13 cellular contexts compared by ENCODE assay signal in genomic region chr19:5693195-5694166, GRCh38. TPM values are rescaled to one million over a fixed set of nuclear protein-coding genes. Genes with fewer than 3 reads are reported as not detected.
A peak's percentile ranks its signal among the peaks of the same experiment; 100 is the strongest.
DNase-seq lines count a peak whose midpoint lies in the region; ATAC-seq, FAIRE-seq and TF ChIP-seq lines count a peak whose summit lies in the region.
"Had no signal": no experiment of that assay in that cellular context is flagged by ENCODE, and none has a peak within 500 bp of the region (broad histone marks: within the 10 kb centered on the region; RNA-seq: fewer than 3 reads in every experiment).

No MANE protein-coding gene starts in this region.

- WGBS in hepatocyte (ENCODE audit: low lambda C conversion rate, missing lambda C conversion rate): 92% methylated on average over 37 of the region's 39 CpGs

- peaks cover 8% of the 10 kb centered on the region for H3K4me1 ChIP-seq in hepatocyte (ENCODE audit: insufficient read depth)

- peak overlapping the region; percentile 92 for H3K27ac ChIP-seq in 22Rv1
- no peak overlapping the region for H3K27ac ChIP-seq in hepatocyte

- no peaks in the 10 kb centered on the region for H3K9me3 ChIP-seq in T-helper 17 cell (ENCODE audit: control insufficient read depth, low read length, poor library complexity, severe bottlenecking)
- no peaks in the 10 kb centered on the region for H3K9me3 ChIP-seq in hepatocyte (ENCODE audit: low read depth)

- no peaks in the 10 kb centered on the region for H3K27me3 Mint-ChIP-seq in T-helper 17 cell

- ATAC-seq in T-helper 17 cell: no peak

- H3K27ac Mint-ChIP-seq in T-helper 17 cell: peak overlapping the region; percentile 97

- H3K79me2 ChIP-seq in hepatocyte: peaks cover 57% of the 10 kb centered on the region

- H3K4me1 Mint-ChIP-seq in T-helper 17 cell: peaks cover 29% of the 10 kb centered on the region

- no peaks in the 10 kb centered on the region for H3K36me3 Mint-ChIP-seq in T-helper 17 cell (ENCODE audit: low read depth)

- no peak overlapping the region for H3K4me3 ChIP-seq in GM12865 (ENCODE audit: low read depth, low read length)
- H3K4me3 ChIP-seq in hepatocyte: no peak overlapping the region
- H3K4me3 ChIP-seq: dorsolateral prefrontal cortex had no signal

- no peaks in the 10 kb centered on the region for H3K9me2 ChIP-seq in hepatocyte (replicated peaks; ENCODE audit: insufficient read depth)

- H3K36me3 ChIP-seq in hepatocyte (replicated peaks; ENCODE audit: insufficient read depth, low read depth): no peaks in the 10 kb centered on the region

- peak overlapping the region; percentile 52 for H3K4me3 Mint-ChIP-seq in T-helper 17 cell

- H3K27me3 ChIP-seq in hepatocyte: no peaks in the 10 kb centered on the region
- H3K27me3 ChIP-seq: dorsolateral prefrontal cortex had no signal

- DNase-seq in GM12865 (ENCODE audit: low read depth): peak; percentile 40
- DNase-seq in T-helper 17 cell: no peak
- peak; percentile 10 for DNase-seq in hepatocyte (ENCODE audit: low spot score)
- DNase-seq in H54 (ENCODE audit: insufficient read length, low spot score): no peak
- no peak for DNase-seq in NCI-H187 treated with DMSO at 0.1 percent for 48 hours (lab: John Stamatoyannopoulos, UW)
- no peak for DNase-seq in NCI-H1048 (lab: John Stamatoyannopoulos, UW)
- DNase-seq in GDM1 (lab: John Stamatoyannopoulos, UW): no peak
- DNase-seq: dorsolateral prefrontal cortex, nucleus accumbens, RPMI8226 had no signal

- no peak overlapping the region for H2AFZ ChIP-seq in hepatocyte

- TF ChIP-seq CTCF in 22Rv1 (IDR thresholded peaks at IDR 0.05) (no peak), GM12865 (IDR thresholded peaks at IDR 0.05; ENCODE audit: insufficient read depth, low read depth, low read length, missing control alignments) (no peak), hepatocyte (IDR thresholded peaks at IDR 0.05; ENCODE audit: poor library complexity) (no peak)

- FAIRE-seq in H54 (lab: Jason Lieb, UNC): no peak

- H4K20me1 ChIP-seq in hepatocyte (ENCODE audit: insufficient read depth, poor library complexity, severe bottlenecking): peaks cover 63% of the 10 kb centered on the region

- no peak overlapping the region for H3K4me2 ChIP-seq in hepatocyte

- TF ChIP-seq POLR2A in H54 (IDR thresholded peaks at IDR 0.05; ENCODE audit: low read depth, low read length): no peak

RNA-seq across cellular contexts. Expression of gene RPL36, which starts 3.4 kb away (rescaled TPM):
- total RNA-seq in T-helper 17 cell (1,000 to 10,000 TPM in 1 of 2 donors, 100 to 1,000 TPM in 1; 811 to 1,376 TPM), hepatocyte (637 and 1,059 TPM in 2 replicates)
- polyA plus RNA-seq in hepatocyte: 917 and 990 TPM in 2 replicates

RNA-seq across cellular contexts. Expression of gene HSD11B1L, which starts 12.7 kb away (rescaled TPM):
- 1 to 10 TPM; 1.4 to 3.1 TPM for total RNA-seq in T-helper 17 cell
- total RNA-seq in hepatocyte: 14.0 and 14.9 TPM in 2 replicates
- polyA plus RNA-seq in hepatocyte: 25.1 and 26.0 TPM in 2 replicates

RNA-seq across cellular contexts. Expression of gene MICOS13, which starts 13.2 kb away (rescaled TPM):
- total RNA-seq in T-helper 17 cell: 10 to 100 TPM; 26.9 to 27.9 TPM
- total RNA-seq in hepatocyte: 32.3 and 38.2 TPM in 2 replicates
- 120 and 157 TPM in 2 replicates for polyA plus RNA-seq in hepatocyte

RNA-seq across cellular contexts. Expression of gene LONP1, which starts 26.5 kb away (rescaled TPM):
- total RNA-seq in T-helper 17 cell: 10 to 100 TPM; 61.0 to 65.2 TPM
- total RNA-seq in hepatocyte: 61.6 and 63.0 TPM in 2 replicates
- 79.1 and 79.2 TPM in 2 replicates for polyA plus RNA-seq in hepatocyte

RNA-seq across cellular contexts. Expression of gene CATSPERD, which starts 27.0 kb away (rescaled TPM):
- not detected for total RNA-seq in T-helper 17 cell
- total RNA-seq in hepatocyte: not detected in 2 replicates
- not detected in 2 replicates for polyA plus RNA-seq in hepatocyte
- total RNA-seq: Daoy, dorsolateral prefrontal cortex, M059J had no signal

Comparison
In these comparisons a context has a peak if more than half of its experiments do, and no peak if none do; other contexts are left out.
1. DNase-seq: peak in GM12865 (single experiment) and hepatocyte (single experiment); none in T-helper 17 cell (0 of 3), H54 (single experiment), NCI-H187 treated with DMSO at 0.1 percent for 48 hours (single experiment), NCI-H1048 (single experiment) and GDM1 (single experiment).